8 cellular contexts compared by ENCODE assay signal in the genomic region with DNA sequence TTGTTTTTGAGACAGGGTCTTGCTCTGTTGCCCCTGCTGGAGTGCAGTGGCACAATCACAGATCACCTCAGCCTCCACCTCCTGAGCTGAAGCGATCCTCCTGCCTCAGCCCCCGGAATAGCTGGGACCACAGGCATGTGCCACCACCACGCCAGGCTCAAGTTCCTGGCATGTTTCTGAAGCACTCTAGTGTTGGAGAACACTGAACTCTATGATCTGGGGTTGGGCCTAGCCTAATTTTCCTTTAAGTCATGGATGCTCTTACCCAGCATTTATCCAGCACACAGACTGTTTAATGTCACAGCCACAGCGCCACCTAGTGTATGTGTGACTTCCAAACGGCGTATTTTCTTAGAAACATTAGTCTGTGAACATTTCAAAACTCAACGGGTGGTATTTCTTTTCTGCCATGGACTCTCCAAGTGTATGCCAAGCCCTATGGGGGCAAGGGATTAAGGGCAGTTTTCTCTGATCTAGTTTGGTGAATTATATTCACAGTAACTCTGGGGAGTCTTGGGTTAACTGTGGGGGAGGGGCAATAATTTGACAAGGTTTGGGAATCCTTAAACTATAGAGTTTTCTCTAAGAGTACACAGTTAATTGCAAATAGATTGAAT.
DNase-seq lines count a peak whose midpoint lies in the region; ATAC-seq and TF ChIP-seq lines count a peak whose summit lies in the region.

No MANE protein-coding gene starts in this region.

- no peak overlapping the region for H3K4me3 Mint-ChIP-seq in CD4-positive, alpha-beta T cell
- peak overlapping the region; percentile 46 for H3K4me3 Mint-ChIP-seq in activated CD8-positive, alpha-beta memory T cell treated with anti-CD3 and anti-CD28 coated beads, Interleukin-2, amount 10 ng/mL, durations not matched to agents 7 days and 5 days
- H3K4me3 Mint-ChIP-seq in endothelial cell (ENCODE audit: unreplicated experiment), result no peak overlapping the region

- H3K27ac ChIP-seq in CD4-positive, alpha-beta T cell (ENCODE audit: low read depth, low read length), result no peak overlapping the region

- H3K9me3 ChIP-seq in CD4-positive, alpha-beta T cell (ENCODE audit: control insufficient read depth, low read length), result no peaks in the 10 kb centered on the region

- peak; percentile 61 to 83 (median 78) for DNase-seq in CD4-positive, alpha-beta T cell
- DNase-seq in HS-27A (ENCODE audit: low read depth), result peak; percentile 39
- DNase-seq in NOMO-1 treated with DMSO at 0.1 percent for 48 hours (lab: John Stamatoyannopoulos, UW; ENCODE audit: unreplicated experiment), result peak; percentile 55
- DNase-seq in activated CD8-positive, alpha-beta memory T cell treated with anti-CD3 and anti-CD28 coated beads, Interleukin-2, amount 10 ng/mL, durations not matched to agents 7 days and 5 days, result peak; percentile 92
- peak; percentile 77 for DNase-seq in endothelial cell (ENCODE audit: low spot score)
- DNase-seq in mucosa of gallbladder (ENCODE audit: low spot score), result peak; percentile 85
- peak; percentile 92 for DNase-seq in stimulated activated CD8-positive, alpha-beta memory T cell treated with anti-CD3 and anti-CD28 coated beads, Interleukin-4, amount 100 ng/mL, for 48 hours

- CTCF ChIA-PET in CD4-positive, alpha-beta T cell (lab: Charles Lee), result interaction anchor here (0.6 to 4.7 kb wide), 11 partner anchors 11 to 296 kb away, joined by 3 to 30 read pairs (median 5); partner anchors contain the start of gene CREM
- CTCF ChIA-PET in activated CD8-positive, alpha-beta memory T cell treated with anti-CD3 and anti-CD28 coated beads, Interleukin-2, amount 10 ng/mL, durations not matched to agents 7 days and 5 days (lab: Charles Lee), result interaction anchor here (1.1 to 7.6 kb wide), 9 partner anchors 10 to 223 kb away, joined by 3 to 111 read pairs (median 15); partner anchors contain the start of gene CREM

- H3K27ac Mint-ChIP-seq in CD4-positive, alpha-beta T cell, result no peak overlapping the region
- H3K27ac Mint-ChIP-seq in activated CD8-positive, alpha-beta memory T cell treated with anti-CD3 and anti-CD28 coated beads, Interleukin-2, amount 10 ng/mL, durations not matched to agents 7 days and 5 days, result peak overlapping the region; percentile 81
- H3K27ac Mint-ChIP-seq in endothelial cell (ENCODE audit: unreplicated experiment), result peak overlapping the region; percentile 84

- TF ChIP-seq CTCF in CD4-positive, alpha-beta T cell (IDR thresholded peaks at IDR 0.05), result peak; percentile 94
- peak; percentile 96 for TF ChIP-seq CTCF in endothelial cell (IDR thresholded peaks at IDR 0.05; ENCODE audit: unreplicated experiment)

- H3K36me3 Mint-ChIP-seq in CD4-positive, alpha-beta T cell (ENCODE audit: low read depth), result no peaks in the 10 kb centered on the region
- peaks cover 8% of the 10 kb centered on the region for H3K36me3 Mint-ChIP-seq in activated CD8-positive, alpha-beta memory T cell treated with anti-CD3 and anti-CD28 coated beads, Interleukin-2, amount 10 ng/mL, durations not matched to agents 7 days and 5 days
- H3K36me3 Mint-ChIP-seq in endothelial cell (ENCODE audit: low read depth, unreplicated experiment), result peaks cover 4% of the 10 kb centered on the region

- POLR2A ChIA-PET in CD4-positive, alpha-beta T cell (lab: Charles Lee), result interaction anchor here (1.2 to 2.6 kb wide), 2 partner anchors 23 to 92 kb away, joined by 3 to 9 read pairs; partner anchors contain the start of gene CREM

- no peaks in the 10 kb centered on the region for H3K27me3 ChIP-seq in CD4-positive, alpha-beta T cell (ENCODE audit: control insufficient read depth, insufficient read depth, low read length)

- H3K27me3 Mint-ChIP-seq in CD4-positive, alpha-beta T cell, result peaks cover 12% of the 10 kb centered on the region
- H3K27me3 Mint-ChIP-seq in activated CD8-positive, alpha-beta memory T cell treated with anti-CD3 and anti-CD28 coated beads, Interleukin-2, amount 10 ng/mL, durations not matched to agents 7 days and 5 days, result no peaks in the 10 kb centered on the region
- peaks cover 3% of the 10 kb centered on the region for H3K27me3 Mint-ChIP-seq in endothelial cell (ENCODE audit: unreplicated experiment)

- intact Hi-C loops in CD4-positive, alpha-beta T cell (cut with DNase I, micrococcal nuclease), result loop anchor here (1.0 to 10.0 kb wide), 5 partner anchors 23 to 564 kb away; no protein-coding TSS in a partner anchor

- no peaks in the 10 kb centered on the region for H3K9me3 Mint-ChIP-seq in CD4-positive, alpha-beta T cell
- H3K9me3 Mint-ChIP-seq in activated CD8-positive, alpha-beta memory T cell treated with anti-CD3 and anti-CD28 coated beads, Interleukin-2, amount 10 ng/mL, durations not matched to agents 7 days and 5 days (ENCODE audit: low read depth), result no peaks in the 10 kb centered on the region
- H3K9me3 Mint-ChIP-seq in endothelial cell (ENCODE audit: unreplicated experiment), result no peaks in the 10 kb centered on the region

- peaks cover 7% of the 10 kb centered on the region for H3K4me1 Mint-ChIP-seq in CD4-positive, alpha-beta T cell (ENCODE audit: low read depth)
- peaks cover 51% of the 10 kb centered on the region for H3K4me1 Mint-ChIP-seq in activated CD8-positive, alpha-beta memory T cell treated with anti-CD3 and anti-CD28 coated beads, Interleukin-2, amount 10 ng/mL, durations not matched to agents 7 days and 5 days
- peaks cover 21% of the 10 kb centered on the region for H3K4me1 Mint-ChIP-seq in endothelial cell (ENCODE audit: unreplicated experiment)

- peak; percentile 90 for ATAC-seq in CD4-positive, alpha-beta T cell (ENCODE audit: poor library complexity)
- ATAC-seq in GM19438 (IDR thresholded peaks at IDR 0.05; ENCODE audit: low read depth, unreplicated experiment), result peak; percentile 90
- peak; percentile 84 for ATAC-seq in activated CD8-positive, alpha-beta memory T cell treated with anti-CD3 and anti-CD28 coated beads, Interleukin-2, amount 10 ng/mL, durations not matched to agents 7 days and 5 days

Comparison
In these comparisons a context has a peak if more than half of its experiments do, and no peak if none do; other contexts are left out.
1. DNase-seq: peak in every context shown above with its lines; median percentile 92 in activated CD8-positive, alpha-beta memory T cell treated with anti-CD3 and anti-CD28 coated beads, Interleukin-2, amount 10 ng/mL, durations not matched to agents 7 days and 5 days; 92 in stimulated activated CD8-positive, alpha-beta memory T cell treated with anti-CD3 and anti-CD28 coated beads, Interleukin-4, amount 100 ng/mL, for 48 hours; 85 in mucosa of gallbladder; 78 in CD4-positive, alpha-beta T cell; 77 in endothelial cell; 55 in NOMO-1 treated with DMSO at 0.1 percent for 48 hours; 39 in HS-27A.